ENCODE assay signal across 20 cellular contexts in the genomic region with DNA sequence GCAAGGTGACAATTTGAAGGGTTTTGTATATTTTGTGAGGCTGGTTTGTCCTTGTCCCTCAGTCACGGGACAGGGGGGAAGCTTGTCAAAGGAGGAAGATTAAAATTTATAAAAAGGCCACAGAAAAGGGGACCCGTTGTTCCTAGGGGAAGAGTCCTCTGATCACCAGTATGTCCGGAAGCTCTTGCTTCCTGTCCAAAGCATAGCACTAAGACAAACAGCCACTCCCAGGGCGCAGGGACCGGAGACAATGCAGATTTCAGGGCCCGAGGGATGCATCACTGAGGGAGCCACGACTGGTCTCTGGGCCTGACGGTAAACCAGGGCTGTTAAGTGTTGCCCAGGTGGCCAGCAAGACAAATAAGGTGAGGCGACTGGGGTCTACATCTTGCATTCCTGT.
A peak's percentile ranks its signal among the peaks of the same experiment; 100 is the strongest.
DNase-seq lines count a peak whose midpoint lies in the region; ATAC-seq and TF ChIP-seq lines count a peak whose summit lies in the region.
"Had no signal": no experiment of that assay in that cellular context is flagged by ENCODE, and none has a peak within 500 bp of the region (broad histone marks: within the 10 kb centered on the region; RNA-seq: fewer than 3 reads in every experiment).

No MANE protein-coding gene starts in this region.

- H3K9me3 ChIP-seq in left ventricle myocardium inferior (replicated peaks): no peaks in the 10 kb centered on the region
- no peaks in the 10 kb centered on the region for H3K9me3 ChIP-seq in neuronal stem cell (replicated peaks in 1 of 2; ENCODE audit: control insufficient read depth in 2 of 2, insufficient read depth in 1 of 2, low read depth in 1 of 2, low read length in 2 of 2)
- H3K9me3 ChIP-seq in suprapubic skin: no peaks in the 10 kb centered on the region
- H3K9me3 ChIP-seq in gastroesophageal sphincter: no peaks in the 10 kb centered on the region

- no peak for ATAC-seq in gastroesophageal sphincter
- ATAC-seq in foreskin keratinocyte: no peak
- ATAC-seq: GM12878 had no signal

- H3K4me3 ChIP-seq in coronary artery (peak overlapping the region; percentile 3), left ventricle myocardium inferior (peak overlapping the region; percentile 25), neuronal stem cell (ENCODE audit: low read length in 2 of 2) (no peak overlapping the region), suprapubic skin (no peak overlapping the region), gastroesophageal sphincter (peak overlapping the region in 1 of 2 donors; percentile 4)
- H3K4me3 ChIP-seq: GM12878 had no signal

- DNase-seq in coronary artery (ENCODE audit: low spot score) (no peak), left ventricle myocardium inferior (peak; percentile 34), neuronal stem cell (ENCODE audit: low spot score) (no peak), suprapubic skin (ENCODE audit: low spot score in 2 of 2) (no peak), foreskin keratinocyte (no peak)
- DNase-seq in activated naive CD4-positive, alpha-beta T cell treated with anti-CD3 and anti-CD28 coated beads, Interleukin-2, amount 10 ng/mL, durations not matched to agents 7 days and 5 days: no peak
- DNase-seq: CD4-positive, CD25-positive, alpha-beta regulatory T cell; DMS79; H7; KBM-7; MM.1S; NCI-H1048; NCI-H1436; NCI-H1930; NCI-H2227 treated with DMSO at 0.1 percent for 48 hours; NCI-H510A treated with DMSO at 0.1 percent for 48 hours; NCI-H748 treated with DMSO at 0.1 percent for 48 hours had no signal

- no peak overlapping the region for H4K91ac ChIP-seq in neuronal stem cell (ENCODE audit: low read depth, low read length, poor library complexity)

- H3K36me3 ChIP-seq in left ventricle myocardium inferior (no peaks in the 10 kb centered on the region), neuronal stem cell (replicated peaks in 1 of 2; ENCODE audit: control insufficient read depth in 2 of 2, insufficient read depth in 2 of 2, low read length in 2 of 2) (no peaks in the 10 kb centered on the region), suprapubic skin (no peaks in the 10 kb centered on the region), gastroesophageal sphincter (no peaks in the 10 kb centered on the region)

- no peak overlapping the region for H2BK12ac ChIP-seq in neuronal stem cell (ENCODE audit: low read length)

- H3K4me2 ChIP-seq in neuronal stem cell (ENCODE audit: insufficient read depth, low read length, poor library complexity, severe bottlenecking): no peak overlapping the region

- H3K27ac ChIP-seq in coronary artery (peak overlapping the region in 1 of 2 donors; percentile 45), left ventricle myocardium inferior (replicated peaks) (peak overlapping the region; percentile 50), neuronal stem cell (replicated peaks; ENCODE audit: low read length) (no peak overlapping the region), suprapubic skin (peak overlapping the region; percentile 3), gastroesophageal sphincter (peak overlapping the region in 1 of 4 donors; percentile 45), foreskin keratinocyte (no peak overlapping the region)
- H3K27ac ChIP-seq: RWPE1 had no signal

- no peak overlapping the region for H2BK120ac ChIP-seq in neuronal stem cell (ENCODE audit: low read depth, low read length)

- H3K4me1 Mint-ChIP-seq in activated naive CD4-positive, alpha-beta T cell treated with anti-CD3 and anti-CD28 coated beads, Interleukin-2, amount 10 ng/mL, durations not matched to agents 7 days and 5 days: no peaks in the 10 kb centered on the region
- H3K4me1 Mint-ChIP-seq: CD4-positive, CD25-positive, alpha-beta regulatory T cell had no signal

- H3K9me3 Mint-ChIP-seq in activated naive CD4-positive, alpha-beta T cell treated with anti-CD3 and anti-CD28 coated beads, Interleukin-2, amount 10 ng/mL, durations not matched to agents 7 days and 5 days: no peaks in the 10 kb centered on the region

- H3K9ac ChIP-seq in neuronal stem cell (ENCODE audit: low read depth, low read length, poor library complexity): no peak overlapping the region

- no peak for TF ChIP-seq CTCF in coronary artery (IDR thresholded peaks at IDR 0.05)
- TF ChIP-seq CTCF in left ventricle myocardium inferior (IDR thresholded peaks at IDR 0.05; ENCODE audit: borderline replicate concordance): no peak
- no peak for TF ChIP-seq CTCF in suprapubic skin (IDR thresholded peaks at IDR 0.05)
- TF ChIP-seq CTCF in gastroesophageal sphincter (IDR thresholded peaks at IDR 0.05): no peak
- TF ChIP-seq CTCF in foreskin keratinocyte (conservative IDR thresholded peaks at IDR 0.05): no peak

- CTCF ChIA-PET in activated naive CD4-positive, alpha-beta T cell treated with anti-CD3 and anti-CD28 coated beads, Interleukin-2, amount 10 ng/mL, durations not matched to agents 7 days and 5 days (lab: Charles Lee): no interaction called here

- no peak overlapping the region for H3K27ac Mint-ChIP-seq in activated naive CD4-positive, alpha-beta T cell treated with anti-CD3 and anti-CD28 coated beads, Interleukin-2, amount 10 ng/mL, durations not matched to agents 7 days and 5 days

- H3K4me3 Mint-ChIP-seq in activated naive CD4-positive, alpha-beta T cell treated with anti-CD3 and anti-CD28 coated beads, Interleukin-2, amount 10 ng/mL, durations not matched to agents 7 days and 5 days: no peak overlapping the region

- no peaks in the 10 kb centered on the region for H3K79me1 ChIP-seq in neuronal stem cell (ENCODE audit: low read depth, low read length)

- H3K36me3 Mint-ChIP-seq in activated naive CD4-positive, alpha-beta T cell treated with anti-CD3 and anti-CD28 coated beads, Interleukin-2, amount 10 ng/mL, durations not matched to agents 7 days and 5 days: no peaks in the 10 kb centered on the region
- H3K36me3 Mint-ChIP-seq: CD4-positive, CD25-positive, alpha-beta regulatory T cell had no signal

- no peak for TF ChIP-seq EP300 in suprapubic skin (IDR thresholded peaks at IDR 0.05)
- TF ChIP-seq EP300 in gastroesophageal sphincter (IDR thresholded peaks at IDR 0.05): no peak

- no peak overlapping the region for H3K18ac ChIP-seq in neuronal stem cell (ENCODE audit: low read length)

- no peak overlapping the region for H4K8ac ChIP-seq in neuronal stem cell (ENCODE audit: low read depth, low read length)

- H2AK5ac ChIP-seq in neuronal stem cell (ENCODE audit: low read depth, low read length): no peak overlapping the region

- intact Hi-C loops in left ventricle myocardium inferior (cut with micrococcal nuclease): no loop called here

- peaks cover 15% of the 10 kb centered on the region for H3K27me3 Mint-ChIP-seq in activated naive CD4-positive, alpha-beta T cell treated with anti-CD3 and anti-CD28 coated beads, Interleukin-2, amount 10 ng/mL, durations not matched to agents 7 days and 5 days
- H3K27me3 Mint-ChIP-seq: CD4-positive, CD25-positive, alpha-beta regulatory T cell had no signal

- no peak overlapping the region for H2AFZ ChIP-seq in neuronal stem cell (ENCODE audit: low read length)

- no peak for TF ChIP-seq POLR2A in suprapubic skin (IDR thresholded peaks at IDR 0.05)
- TF ChIP-seq POLR2A in gastroesophageal sphincter (IDR thresholded peaks at IDR 0.05): no peak

- peak overlapping the region; percentile 58 for H3K23ac ChIP-seq in neuronal stem cell (ENCODE audit: low read depth, low read length, poor library complexity)

- no peak overlapping the region for H3K4ac ChIP-seq in neuronal stem cell (ENCODE audit: low read length)

- no peak overlapping the region for H2BK15ac ChIP-seq in neuronal stem cell (ENCODE audit: low read length)

- no peak overlapping the region for H2BK5ac ChIP-seq in neuronal stem cell (ENCODE audit: low read length)

- H3K27me3 ChIP-seq in left ventricle myocardium inferior (ENCODE audit: low read depth): no peaks in the 10 kb centered on the region
- peaks cover 0 to 5% (median 0%) of the 10 kb centered on the region in 3 experiments for H3K27me3 ChIP-seq in neuronal stem cell (ENCODE audit: control insufficient read depth in 3 of 3, insufficient read depth in 3 of 3, low read depth in 1 of 3, low read length in 3 of 3)
- no peaks in the 10 kb centered on the region for H3K27me3 ChIP-seq in suprapubic skin
- H3K27me3 ChIP-seq in gastroesophageal sphincter: no peaks in the 10 kb centered on the region
- H3K27me3 ChIP-seq in foreskin keratinocyte: no peaks in the 10 kb centered on the region

- WGBS in neuronal stem cell (ENCODE audit: extremely low coverage in 2 of 2, insufficient read length in 2 of 2, insufficient replicate concordance in 1 of 2), 2 donors: no CpG with 5 or more reads among the region's 9 CpGs
- 84% methylated on average over 9 of the region's 9 CpGs for WGBS in suprapubic skin
- 82% methylated on average over 6 of the region's 9 CpGs; no CpG with 5 or more reads in 1 of the 2 donors for WGBS in gastroesophageal sphincter (ENCODE audit: low coverage in 1 of 2), 2 donors

- H3K4me1 ChIP-seq in left ventricle myocardium inferior (no peaks in the 10 kb centered on the region), neuronal stem cell (ENCODE audit: control insufficient read depth in 2 of 2, insufficient read depth in 1 of 2, low read depth in 1 of 2, low read length in 2 of 2) (peaks cover under 1 to 1% of the 10 kb centered on the region in 2 donors), suprapubic skin (peaks cover 5% of the 10 kb centered on the region), gastroesophageal sphincter (peaks cover 0 to 8% (median 0%) of the 10 kb centered on the region in 3 donors), foreskin keratinocyte (no peaks in the 10 kb centered on the region)

- no peak overlapping the region for H3K14ac ChIP-seq in neuronal stem cell (ENCODE audit: low read length)

Comparison
In these comparisons a context has a peak if more than half of its experiments do, and no peak if none do; other contexts are left out.
1. H3K27ac ChIP-seq: peak in left ventricle myocardium inferior (single experiment) and suprapubic skin (single experiment); none in neuronal stem cell (single experiment) and foreskin keratinocyte (single experiment).
2. H3K4me3 ChIP-seq: peak in coronary artery (single experiment) and left ventricle myocardium inferior (single experiment); none in neuronal stem cell (0 of 2) and suprapubic skin (single experiment).